11 cellular contexts compared by ENCODE assay signal in genomic region chr21:42561742-42562141, GRCh38. TPM values are rescaled to one million over a fixed set of nuclear protein-coding genes. Genes with fewer than 3 reads are reported as not detected.
DNase-seq lines count a peak whose midpoint lies in the region; ATAC-seq lines count a peak whose summit lies in the region.
"Had no signal": no experiment of that assay in that cellular context is flagged by ENCODE, and none has a peak within 500 bp of the region (broad histone marks: within the 10 kb centered on the region; RNA-seq: fewer than 3 reads in every experiment).

No MANE protein-coding gene starts in this region.

- ATAC-seq in GM21360 (IDR thresholded peaks at IDR 0.05; ENCODE audit: unreplicated experiment), result peak; percentile 72
- ATAC-seq in GM18519 (IDR thresholded peaks at IDR 0.05; ENCODE audit: low FRiP score, unreplicated experiment), result no peak
- ATAC-seq: right cardiac atrium had no signal

- DNase-seq in DMS79 (lab: John Stamatoyannopoulos, UW), result peak; percentile 39
- peak; percentile 9 for DNase-seq in NCI-H2029 treated with DMSO at 0.1 percent for 48 hours (lab: John Stamatoyannopoulos, UW)
- peak; percentile 77 for DNase-seq in left kidney (ENCODE audit: low read depth, low spot score)
- DNase-seq in H4 (ENCODE audit: low spot score), result no peak
- DNase-seq in superior temporal gyrus (ENCODE audit: extremely low spot score), result no peak
- no peak for DNase-seq in foreskin melanocyte
- DNase-seq: DMS 273 treated with DMSO at 0.1 percent for 48 hours, NCI-H1930 had no signal

RNA-seq across cellular contexts. Expression of gene SLC37A1, which starts 48.1 kb away (rescaled TPM):
- total RNA-seq in H4 (2014; rRNA removed; shearing (Covaris generic)), result 6.7 and 9.2 TPM in 2 replicates

Comparison
In these comparisons a context has a peak if more than half of its experiments do, and no peak if none do; other contexts are left out.
1. DNase-seq: peak in DMS79 (single experiment), NCI-H2029 treated with DMSO at 0.1 percent for 48 hours (single experiment) and left kidney (single experiment); none in H4 (single experiment), superior temporal gyrus (single experiment) and foreskin melanocyte (single experiment).